ENCODE assay signal across 8 cellular contexts in genomic region chr10:5094265-5095205, GRCh38. TPM values are rescaled to one million over a fixed set of nuclear protein-coding genes. Genes with fewer than 3 reads are reported as not detected.
DNase-seq lines count a peak whose midpoint lies in the region; ATAC-seq and TF ChIP-seq lines count a peak whose summit lies in the region.

Gene AKR1C3, plus strand, starts transcription at chr10:5094414. Its CDS starts 31 bp downstream, at chr10:5094445.

- H3K79me1 ChIP-seq in H9 (ENCODE audit: insufficient read depth, low read depth, low read length, poor library complexity, severe bottlenecking) = no peaks in the 10 kb centered on the region

- H3K36me3 ChIP-seq in SJSA1 = no peaks in the 10 kb centered on the region
- H3K36me3 ChIP-seq in endodermal cell (ENCODE audit: control insufficient read depth, insufficient read depth, low read length) = no peaks in the 10 kb centered on the region

- WGBS in H9 (ENCODE audit: extremely low coverage, insufficient read length, low lambda C conversion rate) = no CpG with 5 or more reads among the region's 9 CpGs
- WGBS in endodermal cell (ENCODE audit: insufficient coverage in 1 of 2, insufficient read length in 1 of 2), 2 experiments = 85 to 88% methylated on average over 5 to 9 of the region's 9 CpGs

- no peak within 1 kb of the TSS for H3K9ac ChIP-seq in H9 (ENCODE audit: extremely low read depth, insufficient read length, low read length)
- H3K9ac ChIP-seq in endodermal cell (ENCODE audit: extremely low read depth, low read length, poor library complexity, severe bottlenecking) = no peak within 1 kb of the TSS

- H3K4me1 ChIP-seq in H9 (ENCODE audit: insufficient read depth, low read length) (no peaks in the 10 kb centered on the region; the same call in 1 of the 2 replicates), SJSA1 (replicated peaks) (no peaks in the 10 kb centered on the region), endodermal cell (ENCODE audit: control insufficient read depth, insufficient read depth, low read length) (no peaks in the 10 kb centered on the region)

- peak within 1 kb of the TSS; percentile 54 for H3K4me2 ChIP-seq in H9 (ENCODE audit: insufficient read depth, insufficient read length, low read length)

- H3K27ac Mint-ChIP-seq in H9 (no peak within 1 kb of the TSS), endodermal cell (no peak within 1 kb of the TSS), type B pancreatic cell (no peak within 1 kb of the TSS)

- H3K23me2 ChIP-seq in H9 (ENCODE audit: insufficient read length, low read depth, low read length, poor library complexity, severe bottlenecking) = no peaks in the 10 kb centered on the region

- DNase-seq in Ammon's horn (ENCODE audit: low spot score) (peak; percentile 48), H9 (peak; percentile 60), SJSA1 (ENCODE audit: low read depth in 1 of 2, low spot score in 2 of 2) (peak in 1 of 2 experiments; percentile 57), endodermal cell (peak; percentile 81), medulla oblongata (ENCODE audit: extremely low spot score) (peak; percentile 61), type B pancreatic cell (ENCODE audit: extremely low spot score, unreplicated experiment) (no peak)
- no peak for DNase-seq in activated CD4-positive, alpha-beta T cell treated with anti-CD3 and anti-CD28 coated beads for 48 hours

- H2BK12ac ChIP-seq in H9 (ENCODE audit: insufficient read length, low read depth, low read length) = no peak within 1 kb of the TSS

- no peak within 1 kb of the TSS for H3K27ac ChIP-seq in H9 (ENCODE audit: insufficient read length, low read depth, low read length)
- no peak within 1 kb of the TSS for H3K27ac ChIP-seq in SJSA1
- H3K27ac ChIP-seq in endodermal cell (ENCODE audit: low read depth, low read length) = no peak within 1 kb of the TSS

- no peak within 1 kb of the TSS for H3K18ac ChIP-seq in H9 (ENCODE audit: insufficient read length, low read depth, low read length)

- no peak within 1 kb of the TSS for H2BK120ac ChIP-seq in H9 (ENCODE audit: low read depth, low read length, poor library complexity, severe bottlenecking)

- H3T11ph ChIP-seq in H9 (ENCODE audit: low read length) = no peak within 1 kb of the TSS

- no peak for ATAC-seq in GM21619 (IDR thresholded peaks at IDR 0.05; ENCODE audit: unreplicated experiment)

- H3K56ac ChIP-seq in H9 (ENCODE audit: insufficient read length, low read depth, low read length) = no peak within 1 kb of the TSS

- H2AK5ac ChIP-seq in H9 (ENCODE audit: insufficient read length, low read length) = no peak within 1 kb of the TSS

- peaks cover 0 to 4% of the 10 kb centered on the region in 2 experiments; a peak in 3 of 4 replicates for H3K4me1 Mint-ChIP-seq in H9
- H3K4me1 Mint-ChIP-seq in endodermal cell = peaks cover 9% of the 10 kb centered on the region
- H3K4me1 Mint-ChIP-seq in type B pancreatic cell (ENCODE audit: unreplicated experiment) = peaks cover 5% of the 10 kb centered on the region

- H3K9me3 ChIP-seq in H9 (ENCODE audit: control insufficient read depth, low read depth, low read length) (no peaks in the 10 kb centered on the region), SJSA1 (replicated peaks) (no peaks in the 10 kb centered on the region), endodermal cell (ENCODE audit: control insufficient read depth, low read length) (peaks cover 4% of the 10 kb centered on the region)

- H3K79me2 ChIP-seq in H9 (ENCODE audit: insufficient read depth, low read length) = no peaks in the 10 kb centered on the region

- no peaks in the 10 kb centered on the region for H3K27me3 Mint-ChIP-seq in H9 (ENCODE audit: low read depth)
- peaks cover 7% of the 10 kb centered on the region for H3K27me3 Mint-ChIP-seq in endodermal cell (ENCODE audit: insufficient read depth)
- H3K27me3 Mint-ChIP-seq in type B pancreatic cell = no peaks in the 10 kb centered on the region

- TF ChIP-seq CTCF in H9 (conservative IDR thresholded peaks at IDR 0.05) (peak; percentile 60), endodermal cell (conservative IDR thresholded peaks at IDR 0.05) (peak; percentile 80), type B pancreatic cell (conservative IDR thresholded peaks at IDR 0.05) (peak; percentile 66)

- no peak within 1 kb of the TSS for H2BK5ac ChIP-seq in H9 (ENCODE audit: insufficient read length, low read length)

- no peak within 1 kb of the TSS for H4K91ac ChIP-seq in H9 (ENCODE audit: insufficient read length, low read depth, low read length)

- no peak within 1 kb of the TSS for H4K8ac ChIP-seq in H9 (replicated peaks; ENCODE audit: insufficient read length, low read depth, low read length)

- H3K23ac ChIP-seq in H9 (ENCODE audit: insufficient read length, low read depth, low read length) = no peak within 1 kb of the TSS

- H3K14ac ChIP-seq in H9 (ENCODE audit: insufficient read depth, low read length) = no peak within 1 kb of the TSS

- H3K36me3 Mint-ChIP-seq in H9 (ENCODE audit: insufficient read depth in 1 of 3, low read depth in 3 of 3) (no peaks in the 10 kb centered on the region; a peak in 2 of 7 replicates), endodermal cell (ENCODE audit: low read depth) (peaks cover 2% of the 10 kb centered on the region), type B pancreatic cell (no peaks in the 10 kb centered on the region)

- H4K5ac ChIP-seq in H9 (ENCODE audit: insufficient read length, low read depth, low read length) = no peak within 1 kb of the TSS

- H3K9me3 Mint-ChIP-seq in H9 (peaks cover 7 to 26% of the 10 kb centered on the region in 2 experiments), endodermal cell (peaks cover 3% of the 10 kb centered on the region), type B pancreatic cell (peaks cover 13% of the 10 kb centered on the region)

- no peak within 1 kb of the TSS for H2BK20ac ChIP-seq in H9 (ENCODE audit: low read depth, low read length, poor library complexity, severe bottlenecking)

- H3K4ac ChIP-seq in H9 (ENCODE audit: low read depth, low read length) = no peak within 1 kb of the TSS

- no peaks in the 10 kb centered on the region for H4K20me1 ChIP-seq in H9 (ENCODE audit: control insufficient read depth, insufficient read depth, insufficient read length)

- no peaks in the 10 kb centered on the region for H3K27me3 ChIP-seq in H9 (ENCODE audit: insufficient read depth, low read length)
- H3K27me3 ChIP-seq in SJSA1 (replicated peaks) = 0 out of 2 replicates have a peak, but pooled peaks cover 2% of the 10 kb centered on the region
- no peaks in the 10 kb centered on the region for H3K27me3 ChIP-seq in endodermal cell (ENCODE audit: control insufficient read depth, insufficient read depth, low read length, poor library complexity, severe bottlenecking)

- peak within 1 kb of the TSS; percentile 26 for H3K4me3 ChIP-seq in SJSA1
- H3K4me3 ChIP-seq in endodermal cell (ENCODE audit: low read length) = peak within 1 kb of the TSS; percentile 16

- H2BK15ac ChIP-seq in H9 (ENCODE audit: low read depth, low read length) = no peak within 1 kb of the TSS

- peak within 1 kb of the TSS; percentile 95 for H2AFZ ChIP-seq in H9 (ENCODE audit: low read length)

- H3K4me3 Mint-ChIP-seq in H9 (peak within 1 kb of the TSS in 1 of 2 experiments; percentile 15; a peak in 1 of 5 replicates), endodermal cell (peak within 1 kb of the TSS; percentile 36), type B pancreatic cell (peak within 1 kb of the TSS; percentile 64)

RNA-seq across cellular contexts. Expression of gene AKR1C3, which starts in this region (rescaled TPM):
- total RNA-seq in H9 (2021) (2.1 and 4.5 TPM in 2 replicates), endodermal cell (10 to 100 TPM in 1 of 2 donors, 1 to 10 TPM in 1; 6.1 to 28.9 TPM), type B pancreatic cell (ENCODE audit: low replicate concordance) (9.5 and 14.6 TPM in 2 replicates)
- total RNA-seq in SJSA1 (2014; rRNA removed; shearing (Covaris generic)) = 0.55 and 0.75 TPM in 2 replicates
- polyA plus RNA-seq in endodermal cell (2013, experiment 1 of 2) = 1.4 TPM
- polyA plus RNA-seq in endodermal cell (2013, experiment 2 of 2) = 2.2 TPM

Comparison
In these comparisons a context has a peak if more than half of its experiments do, and no peak if none do; other contexts are left out.
1. DNase-seq: peak in Ammon's horn (single experiment), H9 (single experiment), endodermal cell (single experiment) and medulla oblongata (single experiment); none in type B pancreatic cell (single experiment) and activated CD4-positive, alpha-beta T cell treated with anti-CD3 and anti-CD28 coated beads for 48 hours (single experiment).
2. Peak in every context shown above with its lines, with median percentiles within 50 percentile points of each other: CTCF ChIP-seq.